In genomic region chr11:33970984-33971466, GRCh38 we compare ENCODE assay signal across 8 cellular contexts.
A peak's percentile ranks its signal among the peaks of the same experiment; 100 is the strongest.
DNase-seq lines count a peak whose midpoint lies in the region; ATAC-seq, FAIRE-seq and TF ChIP-seq lines count a peak whose summit lies in the region.

No MANE protein-coding gene starts in this region.

- no peak overlapping the region for H3K4me2 ChIP-seq in H1 (ENCODE audit: insufficient read depth in 1 of 2, low read depth in 2 of 2, low read length in 2 of 2)

- TF ChIP-seq RAD21 in H1 (IDR thresholded peaks at IDR 0.05 in 1 of 2, conservative IDR thresholded peaks at IDR 0.05 in 1 of 2; ENCODE audit: low read depth in 2 of 2, low read length in 2 of 2): peak; percentile 96 to 97

- H2AK5ac ChIP-seq in H1 (ENCODE audit: low read depth, low read length): no peak overlapping the region

- H3K79me1 ChIP-seq in H1 (ENCODE audit: low read depth, low read length): no peaks in the 10 kb centered on the region

- H3K27me3 ChIP-seq in Panc1 (ENCODE audit: control insufficient read depth, insufficient read depth, low read length) (no peaks in the 10 kb centered on the region), H1 (replicated peaks in 1 of 4; ENCODE audit: control insufficient read depth in 3 of 4, extremely low read depth in 1 of 4, insufficient read depth in 3 of 4, low read length in 3 of 4) (no peaks in the 10 kb centered on the region), lung (ENCODE audit: control insufficient read depth, insufficient read depth) (no peaks in the 10 kb centered on the region), uterus (no peaks in the 10 kb centered on the region)

- H3K4me1 ChIP-seq in Panc1 (ENCODE audit: control insufficient read depth, insufficient read depth, low read length): no peaks in the 10 kb centered on the region
- H3K4me1 ChIP-seq in H1 (replicated peaks in 1 of 4; ENCODE audit: control insufficient read depth in 3 of 4, insufficient read depth in 4 of 4, low read length in 3 of 4): no peaks in the 10 kb centered on the region
- H3K4me1 ChIP-seq in lung (ENCODE audit: control insufficient read depth in 2 of 2, insufficient read depth in 2 of 2, low read length in 2 of 2): no peaks in the 10 kb centered on the region
- no peaks in the 10 kb centered on the region for H3K4me1 ChIP-seq in uterus

- TF ChIP-seq EP300 in H1 (IDR thresholded peaks at IDR 0.05; ENCODE audit: borderline replicate concordance in 1 of 2, low read depth in 2 of 2, low read length in 2 of 2): no peak

- intact Hi-C loops in Panc1 (cut with micrococcal nuclease; ENCODE audit: unreplicated experiment): loop anchor here (1.0 kb wide), 1 partner anchor 113 kb away; no protein-coding TSS in a partner anchor
- intact Hi-C loops in uterus (cut with DNase I; ENCODE audit: low total_unique reads): no loop called here

- POLR2A ChIA-PET in Panc1 (lab: Charles Lee): no interaction called here
- POLR2A ChIA-PET in H1 (lab: Charles Lee; ENCODE audit: partially characterized antibody): interaction anchor here (1.4 kb wide), 1 partner anchor 10 kb away, joined by 3 read pairs; no protein-coding TSS in a partner anchor

- TF ChIP-seq POLR2A in H1 (IDR thresholded peaks at IDR 0.05; ENCODE audit: control extremely low read depth in 1 of 2, low read depth in 2 of 2, low read length in 2 of 2) (no peak), uterus (IDR thresholded peaks at IDR 0.05) (no peak)

- no peak overlapping the region for H4K5ac ChIP-seq in H1 (ENCODE audit: insufficient read length, low read depth, low read length)

- H3K79me2 ChIP-seq in H1 (ENCODE audit: control insufficient read depth in 1 of 2, insufficient read depth in 2 of 2, low read length in 2 of 2): no peaks in the 10 kb centered on the region

- H3K36me3 ChIP-seq in KOPT-K1 (ENCODE audit: insufficient read depth, low read length) (no peaks in the 10 kb centered on the region), Panc1 (ENCODE audit: control insufficient read depth, insufficient read depth, low read length) (no peaks in the 10 kb centered on the region), H1 (ENCODE audit: control insufficient read depth in 2 of 4, insufficient read depth in 4 of 4, low read length in 3 of 4) (no peaks in the 10 kb centered on the region), lung (ENCODE audit: control insufficient read depth in 2 of 2, insufficient read depth in 2 of 2, low read length in 2 of 2) (no peaks in the 10 kb centered on the region), uterus (no peaks in the 10 kb centered on the region)

- DNase-seq in AG08395 (ENCODE audit: low spot score) (peak; percentile 80), GM12865 (ENCODE audit: low read depth) (peak; percentile 67), Panc1 (ENCODE audit: low read depth, low spot score) (peak; percentile 25), H1 (ENCODE audit: low read depth in 1 of 2, low spot score in 2 of 2) (peak in 1 of 2 experiments; percentile 53), lung (ENCODE audit: low spot score) (peak; percentile 47), uterus (peak; percentile 20 to 32)

- CTCF ChIA-PET in Panc1 (lab: Charles Lee) (interaction anchor here (0.7 to 1.8 kb wide), 3 partner anchors 21 to 114 kb away, joined by 4 to 12 read pairs (median 4); no protein-coding TSS in a partner anchor), H1 (lab: Charles Lee; ENCODE audit: partially characterized antibody) (interaction anchor here (0.6 to 19.3 kb wide), 38 partner anchors 9 to 1345 kb away, joined by 3 to 326 read pairs (median 5); no protein-coding TSS in a partner anchor)

- no peak overlapping the region for H2BK12ac ChIP-seq in H1 (ENCODE audit: low read depth, low read length)

- FAIRE-seq in H1 (lab: Jason Lieb, UNC): peak; percentile 52

- H2BK15ac ChIP-seq in H1 (ENCODE audit: low read length): no peak overlapping the region

- no peak overlapping the region for H2BK120ac ChIP-seq in H1 (replicated peaks; ENCODE audit: low read depth, low read length)

- H2BK5ac ChIP-seq in H1 (ENCODE audit: low read depth, low read length): no peak overlapping the region

- H2BK20ac ChIP-seq in H1 (ENCODE audit: low read length): no peak overlapping the region

- ATAC-seq in Panc1 (peak; percentile 94), lung (ENCODE audit: insufficient read depth, low FRiP score) (no peak), GM18909 (IDR thresholded peaks at IDR 0.05; ENCODE audit: poor library complexity, unreplicated experiment) (no peak)

- no peak overlapping the region for H4K91ac ChIP-seq in H1 (replicated peaks; ENCODE audit: insufficient read length, low read length)

- TF ChIP-seq CTCF in GM12865 (IDR thresholded peaks at IDR 0.05; ENCODE audit: insufficient read depth, low read depth, low read length, missing control alignments) (peak; percentile 68), Panc1 (IDR thresholded peaks at IDR 0.05) (peak; percentile 82), H1 (IDR thresholded peaks at IDR 0.05; ENCODE audit: control extremely low read depth in 1 of 3, insufficient read depth in 1 of 3, low read depth in 1 of 3, low read length in 3 of 3) (peak; percentile 31 to 94 (median 80)), lung (IDR thresholded peaks at IDR 0.05; ENCODE audit: control extremely low read depth, extremely low read depth) (peak; percentile 80), uterus (IDR thresholded peaks at IDR 0.05) (peak; percentile 28 to 74 (median 56))

- no peak overlapping the region for H3K4me3 ChIP-seq in GM12865 (ENCODE audit: low read depth, low read length)
- no peak overlapping the region for H3K4me3 ChIP-seq in Panc1 (ENCODE audit: low read depth in 2 of 2, low read length in 2 of 2)
- no peak overlapping the region for H3K4me3 ChIP-seq in H1 (ENCODE audit: extremely low read depth in 1 of 4, insufficient read depth in 2 of 4, low read depth in 3 of 4, low read length in 4 of 4)
- no peak overlapping the region for H3K4me3 ChIP-seq in lung
- H3K4me3 ChIP-seq in uterus: no peak overlapping the region

- no peak overlapping the region for H3K9ac ChIP-seq in H1 (replicated peaks in 1 of 4; ENCODE audit: extremely low read depth in 1 of 4, low read depth in 3 of 4, low read length in 3 of 4)

- no peak overlapping the region for H4K8ac ChIP-seq in H1 (ENCODE audit: extremely low read depth, insufficient read depth, low read length)

- BruUV-seq in Panc1 (replicated peaks; lab: Mats Ljungman, UMichigan): no TSS peak

- no peak overlapping the region for H3K18ac ChIP-seq in H1 (ENCODE audit: extremely low read depth, low read length)

- H3K23me2 ChIP-seq in H1 (ENCODE audit: low read depth, low read length): no peaks in the 10 kb centered on the region

- no peak overlapping the region for H3K14ac ChIP-seq in H1 (ENCODE audit: insufficient read length)

- H3K9me3 ChIP-seq in KOPT-K1 (ENCODE audit: insufficient read depth, low read length, poor library complexity, severe bottlenecking) (no peaks in the 10 kb centered on the region), Panc1 (ENCODE audit: control insufficient read depth, insufficient read depth, low read depth, low read length) (no peaks in the 10 kb centered on the region), H1 (ENCODE audit: insufficient read depth in 2 of 2, low read depth in 1 of 2, low read length in 1 of 2) (no peaks in the 10 kb centered on the region), lung (ENCODE audit: control insufficient read depth in 2 of 2, insufficient read depth in 1 of 2, low read length in 1 of 2) (no peaks in the 10 kb centered on the region), uterus (no peaks in the 10 kb centered on the region)

- H4K20me1 ChIP-seq in H1 (replicated peaks in 1 of 2; ENCODE audit: control insufficient read depth in 1 of 2, insufficient read depth in 2 of 2, low read length in 2 of 2): no peaks in the 10 kb centered on the region

- H3K23ac ChIP-seq in H1 (ENCODE audit: insufficient read length): no peak overlapping the region

- 38 to 100% methylated on average over 1 to 8 of the region's 8 CpGs for WGBS in H1 (ENCODE audit: extremely low coverage in 1 of 2, insufficient coverage in 1 of 2, insufficient read length in 1 of 2, insufficient replicate concordance in 2 of 2, low coverage in 1 of 2, low lambda C conversion rate in 2 of 2, missing lambda C conversion rate in 1 of 2), 2 experiments
- 18 to 20% methylated on average over 8 of the region's 8 CpGs for WGBS in lung, 2 donors

- no peak overlapping the region for H3K56ac ChIP-seq in H1 (replicated peaks; ENCODE audit: insufficient read length, low read depth, low read length)

- H3K4ac ChIP-seq in H1 (replicated peaks; ENCODE audit: insufficient read length, low read depth, low read length): no peak overlapping the region

- H3K27ac ChIP-seq in KOPT-K1 (ENCODE audit: low read depth, low read length, poor library complexity, severe bottlenecking): peak overlapping the region; percentile 33
- H3K27ac ChIP-seq in Panc1 (ENCODE audit: low read length): no peak overlapping the region
- no peak overlapping the region for H3K27ac ChIP-seq in H1 (ENCODE audit: low read depth, low read length)
- H3K27ac ChIP-seq in lung (ENCODE audit: low read depth in 1 of 2, low read length in 1 of 2): no peak overlapping the region
- H3K27ac ChIP-seq in uterus: no peak overlapping the region

- in situ Hi-C loops in Panc1 (cut with HindIII; ENCODE audit: low pct_unique_long_range_greater_than_20kb, low sequenced_read_pairs): no loop called here

- peak overlapping the region; percentile 42; the same call in 1 of the 2 replicates for H2AFZ ChIP-seq in H1 (ENCODE audit: low read length)

TF ChIP-seq in H1, 55 proteins besides CTCF, POLR2A, EP300 and RAD21:
- TF ChIP-seq MAX (IDR thresholded peaks at IDR 0.05) (no peak), YY1 (IDR thresholded peaks at IDR 0.05; ENCODE audit: low read depth, low read length) (0 out of 2 replicates have a peak, but pooled peaks have one; percentile 23), SP4 (IDR thresholded peaks at IDR 0.05; ENCODE audit: low read length) (no peak)
